ENCODE assay signal across 2 cellular contexts in the genomic region with DNA sequence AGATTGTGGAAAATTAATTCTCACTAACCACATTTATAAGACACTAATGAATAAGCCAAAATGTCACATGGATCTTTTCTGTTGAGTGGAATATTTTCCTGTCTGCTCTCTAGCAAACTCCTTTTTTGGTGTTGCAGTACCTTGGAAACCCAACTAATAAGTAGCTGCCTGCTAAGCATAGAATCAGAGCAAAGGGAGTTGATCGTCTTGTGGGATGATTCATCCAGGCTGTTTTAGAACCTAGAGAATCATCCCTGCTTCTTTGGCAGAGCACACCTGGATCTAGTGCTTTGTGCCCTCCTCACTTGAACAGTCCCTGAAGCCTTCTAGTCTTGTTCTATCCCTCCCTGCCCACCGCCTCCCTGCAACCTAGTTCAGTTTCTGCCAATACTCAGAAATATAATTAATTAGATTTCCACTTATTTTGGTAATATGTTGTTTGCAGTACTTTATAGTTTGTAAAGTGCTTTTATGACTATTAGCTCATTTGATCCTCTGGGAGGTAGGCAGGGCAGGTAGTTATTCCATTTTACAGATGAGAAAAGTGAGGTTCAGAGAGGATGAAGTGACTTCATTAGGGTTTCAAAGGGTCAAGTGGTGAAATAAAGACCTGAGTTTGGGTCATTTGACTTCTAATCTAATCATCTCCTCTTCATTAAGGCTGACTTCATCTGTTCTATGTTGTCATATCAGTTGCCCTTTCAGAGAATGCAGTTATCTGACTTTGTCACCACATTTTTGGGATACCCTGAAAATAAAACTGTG.
TF ChIP-seq lines count a peak whose summit lies in the region.

No MANE protein-coding gene starts in this region.

TF ChIP-seq in GM23338, 12 proteins besides CTCF, POLR2A, EP300 and RAD21 (continues in another document):
- TF ChIP-seq POLR2AphosphoS5 (IDR thresholded peaks at IDR 0.05; ENCODE audit: low read depth) (no peak), EZH2phosphoT487 (IDR thresholded peaks at IDR 0.05; ENCODE audit: unreplicated experiment) (no peak), STAT1 (IDR thresholded peaks at IDR 0.05; ENCODE audit: unreplicated experiment) (no peak), ZNF331 (CRISPR knock-in tag; IDR thresholded peaks at IDR 0.05; ENCODE audit: low read depth) (no peak), JUNB (IDR thresholded peaks at IDR 0.05; ENCODE audit: unreplicated experiment) (no peak), CREB1 (CRISPR knock-in tag; IDR thresholded peaks at IDR 0.05; ENCODE audit: low read depth) (no peak), ZNF114 (CRISPR knock-in tag; IDR thresholded peaks at IDR 0.05) (no peak), NANOG (IDR thresholded peaks at IDR 0.05; ENCODE audit: borderline replicate concordance) (no peak)
- TF ChIP-seq, protein P1, sequence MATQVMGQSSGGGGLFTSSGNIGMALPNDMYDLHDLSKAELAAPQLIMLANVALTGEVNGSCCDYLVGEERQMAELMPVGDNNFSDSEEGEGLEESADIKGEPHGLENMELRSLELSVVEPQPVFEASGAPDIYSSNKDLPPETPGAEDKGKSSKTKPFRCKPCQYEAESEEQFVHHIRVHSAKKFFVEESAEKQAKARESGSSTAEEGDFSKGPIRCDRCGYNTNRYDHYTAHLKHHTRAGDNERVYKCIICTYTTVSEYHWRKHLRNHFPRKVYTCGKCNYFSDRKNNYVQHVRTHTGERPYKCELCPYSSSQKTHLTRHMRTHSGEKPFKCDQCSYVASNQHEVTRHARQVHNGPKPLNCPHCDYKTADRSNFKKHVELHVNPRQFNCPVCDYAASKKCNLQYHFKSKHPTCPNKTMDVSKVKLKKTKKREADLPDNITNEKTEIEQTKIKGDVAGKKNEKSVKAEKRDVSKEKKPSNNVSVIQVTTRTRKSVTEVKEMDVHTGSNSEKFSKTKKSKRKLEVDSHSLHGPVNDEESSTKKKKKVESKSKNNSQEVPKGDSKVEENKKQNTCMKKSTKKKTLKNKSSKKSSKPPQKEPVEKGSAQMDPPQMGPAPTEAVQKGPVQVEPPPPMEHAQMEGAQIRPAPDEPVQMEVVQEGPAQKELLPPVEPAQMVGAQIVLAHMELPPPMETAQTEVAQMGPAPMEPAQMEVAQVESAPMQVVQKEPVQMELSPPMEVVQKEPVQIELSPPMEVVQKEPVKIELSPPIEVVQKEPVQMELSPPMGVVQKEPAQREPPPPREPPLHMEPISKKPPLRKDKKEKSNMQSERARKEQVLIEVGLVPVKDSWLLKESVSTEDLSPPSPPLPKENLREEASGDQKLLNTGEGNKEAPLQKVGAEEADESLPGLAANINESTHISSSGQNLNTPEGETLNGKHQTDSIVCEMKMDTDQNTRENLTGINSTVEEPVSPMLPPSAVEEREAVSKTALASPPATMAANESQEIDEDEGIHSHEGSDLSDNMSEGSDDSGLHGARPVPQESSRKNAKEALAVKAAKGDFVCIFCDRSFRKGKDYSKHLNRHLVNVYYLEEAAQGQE (IDR thresholded peaks at IDR 0.05; ENCODE audit: unreplicated experiment): no peak
- TF ChIP-seq, protein P2, sequence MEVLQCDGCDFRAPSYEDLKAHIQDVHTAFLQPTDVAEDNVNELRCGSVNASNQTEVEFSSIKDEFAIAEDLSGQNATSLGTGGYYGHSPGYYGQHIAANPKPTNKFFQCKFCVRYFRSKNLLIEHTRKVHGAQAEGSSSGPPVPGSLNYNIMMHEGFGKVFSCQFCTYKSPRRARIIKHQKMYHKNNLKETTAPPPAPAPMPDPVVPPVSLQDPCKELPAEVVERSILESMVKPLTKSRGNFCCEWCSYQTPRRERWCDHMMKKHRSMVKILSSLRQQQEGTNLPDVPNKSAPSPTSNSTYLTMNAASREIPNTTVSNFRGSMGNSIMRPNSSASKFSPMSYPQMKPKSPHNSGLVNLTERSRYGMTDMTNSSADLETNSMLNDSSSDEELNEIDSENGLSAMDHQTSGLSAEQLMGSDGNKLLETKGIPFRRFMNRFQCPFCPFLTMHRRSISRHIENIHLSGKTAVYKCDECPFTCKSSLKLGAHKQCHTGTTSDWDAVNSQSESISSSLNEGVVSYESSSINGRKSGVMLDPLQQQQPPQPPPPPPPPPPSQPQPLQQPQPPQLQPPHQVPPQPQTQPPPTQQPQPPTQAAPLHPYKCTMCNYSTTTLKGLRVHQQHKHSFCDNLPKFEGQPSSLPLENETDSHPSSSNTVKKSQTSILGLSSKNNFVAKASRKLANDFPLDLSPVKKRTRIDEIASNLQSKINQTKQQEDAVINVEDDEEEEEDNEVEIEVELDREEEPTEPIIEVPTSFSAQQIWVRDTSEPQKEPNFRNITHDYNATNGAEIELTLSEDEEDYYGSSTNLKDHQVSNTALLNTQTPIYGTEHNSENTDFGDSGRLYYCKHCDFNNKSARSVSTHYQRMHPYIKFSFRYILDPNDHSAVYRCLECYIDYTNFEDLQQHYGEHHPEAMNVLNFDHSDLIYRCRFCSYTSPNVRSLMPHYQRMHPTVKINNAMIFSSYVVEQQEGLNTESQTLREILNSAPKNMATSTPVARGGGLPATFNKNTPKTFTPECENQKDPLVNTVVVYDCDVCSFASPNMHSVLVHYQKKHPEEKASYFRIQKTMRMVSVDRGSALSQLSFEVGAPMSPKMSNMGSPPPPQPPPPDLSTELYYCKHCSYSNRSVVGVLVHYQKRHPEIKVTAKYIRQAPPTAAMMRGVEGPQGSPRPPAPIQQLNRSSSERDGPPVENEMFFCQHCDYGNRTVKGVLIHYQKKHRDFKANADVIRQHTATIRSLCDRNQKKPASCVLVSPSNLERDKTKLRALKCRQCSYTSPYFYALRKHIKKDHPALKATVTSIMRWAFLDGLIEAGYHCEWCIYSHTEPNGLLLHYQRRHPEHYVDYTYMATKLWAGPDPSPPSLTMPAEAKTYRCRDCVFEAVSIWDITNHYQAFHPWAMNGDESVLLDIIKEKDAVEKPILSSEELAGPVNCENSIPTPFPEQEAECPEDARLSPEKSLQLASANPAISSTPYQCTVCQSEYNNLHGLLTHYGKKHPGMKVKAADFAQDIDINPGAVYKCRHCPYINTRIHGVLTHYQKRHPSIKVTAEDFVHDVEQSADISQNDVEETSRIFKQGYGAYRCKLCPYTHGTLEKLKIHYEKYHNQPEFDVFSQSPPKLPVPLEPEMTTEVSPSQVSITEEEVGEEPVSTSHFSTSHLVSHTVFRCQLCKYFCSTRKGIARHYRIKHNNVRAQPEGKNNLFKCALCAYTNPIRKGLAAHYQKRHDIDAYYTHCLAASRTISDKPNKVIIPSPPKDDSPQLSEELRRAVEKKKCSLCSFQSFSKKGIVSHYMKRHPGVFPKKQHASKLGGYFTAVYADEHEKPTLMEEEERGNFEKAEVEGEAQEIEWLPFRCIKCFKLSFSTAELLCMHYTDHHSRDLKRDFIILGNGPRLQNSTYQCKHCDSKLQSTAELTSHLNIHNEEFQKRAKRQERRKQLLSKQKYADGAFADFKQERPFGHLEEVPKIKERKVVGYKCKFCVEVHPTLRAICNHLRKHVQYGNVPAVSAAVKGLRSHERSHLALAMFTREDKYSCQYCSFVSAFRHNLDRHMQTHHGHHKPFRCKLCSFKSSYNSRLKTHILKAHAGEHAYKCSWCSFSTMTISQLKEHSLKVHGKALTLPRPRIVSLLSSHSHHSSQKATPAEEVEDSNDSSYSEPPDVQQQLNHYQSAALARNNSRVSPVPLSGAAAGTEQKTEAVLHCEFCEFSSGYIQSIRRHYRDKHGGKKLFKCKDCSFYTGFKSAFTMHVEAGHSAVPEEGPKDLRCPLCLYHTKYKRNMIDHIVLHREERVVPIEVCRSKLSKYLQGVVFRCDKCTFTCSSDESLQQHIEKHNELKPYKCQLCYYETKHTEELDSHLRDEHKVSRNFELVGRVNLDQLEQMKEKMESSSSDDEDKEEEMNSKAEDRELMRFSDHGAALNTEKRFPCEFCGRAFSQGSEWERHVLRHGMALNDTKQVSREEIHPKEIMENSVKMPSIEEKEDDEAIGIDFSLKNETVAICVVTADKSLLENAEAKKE (CRISPR knock-in tag; IDR thresholded peaks at IDR 0.05): no peak

TF ChIP-seq in SK-N-SH, 30 proteins besides CTCF, POLR2A, EP300 and RAD21:
- TF ChIP-seq EZH2phosphoT487 (IDR thresholded peaks at IDR 0.05; ENCODE audit: borderline replicate concordance, low read depth) (no peak), SMC3 (IDR thresholded peaks at IDR 0.05; ENCODE audit: low read depth, low read length) (no peak), RFX5 (IDR thresholded peaks at IDR 0.05; ENCODE audit: low read length) (no peak), GABPA (IDR thresholded peaks at IDR 0.05; ENCODE audit: low read depth) (no peak), FOSL2 (IDR thresholded peaks at IDR 0.05; ENCODE audit: borderline replicate concordance, low read depth) (no peak), MXI1 (IDR thresholded peaks at IDR 0.05; ENCODE audit: low read depth, low read length) (no peak), FOXJ3 (CRISPR knock-in tag; IDR thresholded peaks at IDR 0.05) (no peak), JUND (IDR thresholded peaks at IDR 0.05) (no peak), TAF1 (IDR thresholded peaks at IDR 0.05; ENCODE audit: borderline replicate concordance, low read depth, low read length) (no peak)
- TF ChIP-seq, protein P3, sequence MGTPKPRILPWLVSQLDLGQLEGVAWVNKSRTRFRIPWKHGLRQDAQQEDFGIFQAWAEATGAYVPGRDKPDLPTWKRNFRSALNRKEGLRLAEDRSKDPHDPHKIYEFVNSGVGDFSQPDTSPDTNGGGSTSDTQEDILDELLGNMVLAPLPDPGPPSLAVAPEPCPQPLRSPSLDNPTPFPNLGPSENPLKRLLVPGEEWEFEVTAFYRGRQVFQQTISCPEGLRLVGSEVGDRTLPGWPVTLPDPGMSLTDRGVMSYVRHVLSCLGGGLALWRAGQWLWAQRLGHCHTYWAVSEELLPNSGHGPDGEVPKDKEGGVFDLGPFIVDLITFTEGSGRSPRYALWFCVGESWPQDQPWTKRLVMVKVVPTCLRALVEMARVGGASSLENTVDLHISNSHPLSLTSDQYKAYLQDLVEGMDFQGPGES (IDR thresholded peaks at IDR 0.05; ENCODE audit: low read depth, low read length): no peak
- TF ChIP-seq, protein P1 (IDR thresholded peaks at IDR 0.05; ENCODE audit: low read depth, low read length): no peak
